8 cellular contexts compared by ENCODE assay signal in the genomic region with DNA sequence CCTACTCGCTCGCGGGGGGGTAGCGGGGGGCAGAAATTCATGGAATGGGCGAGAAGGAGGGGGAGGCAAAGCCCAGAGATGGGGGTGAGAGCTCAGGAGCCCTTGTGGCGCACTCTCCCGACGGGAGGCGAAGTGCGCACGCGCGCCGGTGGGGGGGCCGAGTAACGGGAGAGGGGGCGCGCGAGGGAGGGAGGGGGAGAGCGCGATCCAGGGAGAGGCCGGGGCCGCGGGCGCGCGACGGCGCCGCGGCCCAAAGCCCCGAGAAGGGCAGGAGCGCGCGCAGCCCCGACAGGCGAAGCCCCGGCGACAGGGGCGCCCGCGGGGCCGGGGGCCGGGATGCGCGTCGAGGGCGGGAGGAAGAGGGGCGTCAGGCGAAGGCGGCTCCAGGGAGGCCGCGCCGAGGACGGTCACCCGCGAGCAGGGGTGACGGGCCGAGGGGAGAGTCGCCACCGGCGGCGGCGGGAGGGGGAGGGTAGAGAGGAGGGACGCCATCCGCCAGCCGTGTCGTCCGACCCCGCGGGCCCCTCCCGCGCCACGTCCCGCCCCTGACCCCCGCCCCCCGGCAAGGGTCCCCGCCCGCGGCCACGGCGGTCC. TPM values are rescaled to one million over a fixed set of nuclear protein-coding genes. Genes with fewer than 3 reads are reported as not detected.
A peak's percentile ranks its signal among the peaks of the same experiment; 100 is the strongest.
DNase-seq lines count a peak whose midpoint lies in the region; ATAC-seq lines count a peak whose summit lies in the region.

No MANE protein-coding gene starts in this region.

- peak overlapping the region; percentile 89 for H3K9ac ChIP-seq in GM23248
- peak overlapping the region; percentile 63 for H3K9ac ChIP-seq in rectal smooth muscle tissue (ENCODE audit: low read length)

- in situ Hi-C loops in GM23248 (cut with MboI): no loop called here

- H3K9me3 ChIP-seq in GM23248 (ENCODE audit: low read depth) (no peaks in the 10 kb centered on the region), right cardiac atrium (ENCODE audit: control insufficient read depth, low read length) (no peaks in the 10 kb centered on the region), aorta (ENCODE audit: control insufficient read depth, low read length) (no peaks in the 10 kb centered on the region)

- peak overlapping the region; percentile 74 for H3K4me2 ChIP-seq in GM23248 (ENCODE audit: unreplicated experiment)

- H3K27me3 ChIP-seq in GM23248 (replicated peaks; ENCODE audit: insufficient read depth): no peaks in the 10 kb centered on the region
- H3K27me3 ChIP-seq in right cardiac atrium (ENCODE audit: control insufficient read depth, insufficient read depth): no peaks in the 10 kb centered on the region
- peaks cover 2% of the 10 kb centered on the region for H3K27me3 ChIP-seq in rectal smooth muscle tissue (ENCODE audit: control insufficient read depth, insufficient read depth, low read length)
- no peaks in the 10 kb centered on the region for H3K27me3 ChIP-seq in aorta (ENCODE audit: control insufficient read depth in 1 of 2, insufficient read depth in 2 of 2, low read length in 1 of 2)

- 0 to 2% methylated on average over 1 to 28 of the region's 82 CpGs for WGBS in GM23248 (ENCODE audit: low coverage in 1 of 2, low lambda C conversion rate in 2 of 2, missing lambda C conversion rate in 2 of 2), 2 experiments
- 1% methylated on average over 33 of the region's 82 CpGs for WGBS in right cardiac atrium
- WGBS in aorta, 2 donors: 1 to 32% methylated on average over 43 to 78 of the region's 82 CpGs

- H3K79me2 ChIP-seq in GM23248 (ENCODE audit: insufficient read depth): peaks cover 48% of the 10 kb centered on the region

- peak overlapping the region; percentile 78 for H3K4me3 ChIP-seq in GM23248
- H3K4me3 ChIP-seq in right cardiac atrium (ENCODE audit: low read length): peak overlapping the region; percentile 92
- peak overlapping the region; percentile 75 for H3K4me3 ChIP-seq in rectal smooth muscle tissue (ENCODE audit: low read length)
- peak overlapping the region; percentile 51 to 70 for H3K4me3 ChIP-seq in aorta (ENCODE audit: low read length in 2 of 2)

- no peaks in the 10 kb centered on the region for H3K9me2 ChIP-seq in GM23248 (ENCODE audit: insufficient read depth)

- DNase-seq in EH (ENCODE audit: low read depth) (peak; percentile 67), GM23248 (peak; percentile 72), M059J (ENCODE audit: low read depth) (peak; percentile 73), T-helper 2 cell (peak; percentile 44 to 76 (median 68)), right cardiac atrium (peak; percentile 77 to 91 (median 89)), aorta (peak; percentile 81 to 90)

- ATAC-seq in right cardiac atrium: peak; percentile 75 to 81
- ATAC-seq in aorta (ENCODE audit: low FRiP score): peak; percentile 88

- intact Hi-C loops in right cardiac atrium (cut with DNase I): no loop called here
- intact Hi-C loops in aorta (cut with DNase I): loop anchor here in 1 of 2 donors (5.0 kb wide), 2 partner anchors 75 to 285 kb away; no protein-coding TSS in a partner anchor

- H3K27ac ChIP-seq in GM23248 (peak overlapping the region; percentile 80), angular gyrus (ENCODE audit: low read depth, low read length) (peak overlapping the region; percentile 93), right cardiac atrium (ENCODE audit: low read length) (peak overlapping the region; percentile 99), rectal smooth muscle tissue (ENCODE audit: low read depth, low read length) (peak overlapping the region; percentile 90), aorta (ENCODE audit: low read depth in 1 of 2, low read length in 2 of 2) (peak overlapping the region; percentile 45 to 99)

- no peaks in the 10 kb centered on the region for H3K36me3 ChIP-seq in GM23248 (ENCODE audit: low read depth)
- no peaks in the 10 kb centered on the region for H3K36me3 ChIP-seq in rectal smooth muscle tissue (ENCODE audit: control insufficient read depth, insufficient read depth, low read length)
- no peaks in the 10 kb centered on the region for H3K36me3 ChIP-seq in aorta (ENCODE audit: control insufficient read depth in 1 of 2, insufficient read depth in 2 of 2, low read length in 1 of 2)

- H3K4me1 ChIP-seq in GM23248 (ENCODE audit: insufficient read depth) (peaks cover 33% of the 10 kb centered on the region), right cardiac atrium (ENCODE audit: control insufficient read depth, insufficient read depth, low read length) (peaks cover 2% of the 10 kb centered on the region), rectal smooth muscle tissue (ENCODE audit: control insufficient read depth, insufficient read depth, low read length) (peaks cover 10% of the 10 kb centered on the region), aorta (ENCODE audit: control insufficient read depth in 1 of 2, insufficient read depth in 2 of 2, low read length in 2 of 2) (no peaks in the 10 kb centered on the region)

- peaks cover 8% of the 10 kb centered on the region; the same call in 1 of the 2 replicates for H3F3A ChIP-seq in GM23248 (ENCODE audit: insufficient read depth)

- no peaks in the 10 kb centered on the region; the same call in none of the 2 replicates for H4K20me1 ChIP-seq in GM23248 (ENCODE audit: insufficient read depth)

- H2AFZ ChIP-seq in GM23248: 0 out of 2 replicates have a peak overlapping the region, but pooled peaks have one; percentile 19

RNA-seq across cellular contexts. Expression of a gene that starts 0.4 kb away (rescaled TPM):
- 16.5 and 16.7 TPM in 2 replicates for total RNA-seq in GM23248 (2014; rRNA removed; shearing (Covaris generic))
- 10.3 and 13.0 TPM in 2 replicates for polyA plus RNA-seq in GM23248 (2016; fragmentation: Nextera tagmentation; extraction: Ambion mirVana)
- total RNA-seq in M059J (2014; rRNA removed; shearing (Covaris generic)): 53.9 and 61.4 TPM in 2 replicates
- total RNA-seq in right cardiac atrium: 10 to 100 TPM; 41.2 to 50.2 (median 45.2) TPM
- polyA plus RNA-seq in right cardiac atrium: 34.9 TPM
- total RNA-seq in aorta: 10 to 100 TPM; 73.5 to 80.7 TPM
- 10 to 100 TPM; 10.4 to 24.9 TPM for polyA plus RNA-seq in aorta

RNA-seq across cellular contexts. Expression of a gene that starts 46.9 kb away (rescaled TPM):
- total RNA-seq in GM23248 (2014; rRNA removed; shearing (Covaris generic)): not detected in 2 replicates
- polyA plus RNA-seq in GM23248 (2016; fragmentation: Nextera tagmentation; extraction: Ambion mirVana) (not detected in 2 replicates), right cardiac atrium (not detected), aorta (not detected)
- total RNA-seq in M059J (2014; rRNA removed; shearing (Covaris generic)): not detected in 2 replicates
- total RNA-seq in right cardiac atrium (not detected), aorta (not detected)

Comparison
In these comparisons a context has a peak if more than half of its experiments do, and no peak if none do; other contexts are left out.
1. Peak in every context shown above with its lines: DNase-seq, ATAC-seq, H3K4me3 ChIP-seq and H3K27ac ChIP-seq.